Comparison of ENCODE assay signal across 22 cellular contexts in genomic region chr10:98599032-98599610, GRCh38.
"Had no signal": no experiment of that assay in that cellular context is flagged by ENCODE, and none has a peak within 500 bp of the region (broad histone marks: within the 10 kb centered on the region; RNA-seq: fewer than 3 reads in every experiment).

No MANE protein-coding gene starts in this region.

- DNase-seq: IMR-90, Karpas-422, KG1, MG63, NCI-H1092 treated with DMSO at 0.1 percent for 48 hours, NCI-H1436, NCI-H187, NCI-H2029, NCI-H2081 treated with DMSO at 0.1 percent for 48 hours, NCI-H2171, NCI-H226, NCI-H446, NCI-H510A, NCI-H524 treated with DMSO at 0.1 percent for 48 hours, NCI-H69, NCI-H774, Right ventricle myocardium superior, RPMI8226, SIG-M5 had no signal

- ATAC-seq: HepG2 had no signal

- H3K27ac ChIP-seq: SJSA1, SK-N-MC had no signal
